ENCODE assay signal across 23 cellular contexts in the genomic region with DNA sequence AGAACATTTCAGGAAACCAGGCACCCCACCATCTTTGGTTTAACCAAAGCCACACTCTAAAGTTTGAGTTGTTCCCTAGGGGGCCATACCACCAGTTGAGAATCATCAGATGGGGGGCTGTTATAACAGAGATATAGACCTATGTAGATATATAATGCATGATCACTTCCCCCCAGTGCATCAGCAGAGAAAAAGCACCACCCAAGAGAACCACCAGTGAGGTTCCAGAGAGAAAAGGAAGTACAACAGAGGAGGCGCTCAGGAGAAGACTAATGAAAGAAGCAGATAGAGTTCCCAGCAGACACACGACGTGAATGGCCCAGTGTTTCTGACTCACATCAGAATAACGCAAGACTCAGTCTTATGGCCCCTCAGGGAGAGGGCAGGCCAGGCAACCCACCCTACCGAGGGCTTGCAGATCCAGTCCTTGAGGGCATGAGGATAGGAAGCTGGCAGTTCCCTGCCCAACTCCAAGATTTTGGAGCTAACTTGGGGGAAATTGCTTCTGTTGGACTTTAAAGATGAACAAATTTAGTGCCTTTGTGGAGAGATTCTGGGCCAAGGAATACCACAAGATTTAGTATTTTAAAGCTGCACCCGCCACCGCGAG. TPM values are rescaled to one million over a fixed set of nuclear protein-coding genes. Genes with fewer than 3 reads are reported as not detected.
"Had no signal": no experiment of that assay in that cellular context is flagged by ENCODE, and none has a peak within 500 bp of the region (broad histone marks: within the 10 kb centered on the region; RNA-seq: fewer than 3 reads in every experiment).

No MANE protein-coding gene starts in this region.

- H3K27ac Mint-ChIP-seq: activated CD4-positive, alpha-beta T cell treated with anti-CD3 and anti-CD28 coated beads for 36 hours; activated naive CD8-positive, alpha-beta T cell treated with anti-CD3 and anti-CD28 coated beads for 36 hours; activated T-helper 17 cell treated with anti-CD3 and anti-CD28 coated beads, Interleukin-2, amount 50 U/mL, for 72 hours; dendritic cell treated with granulocyte-macrophage colony-stimulating factor and Interleukin-4, amounts not matched to agents 40 ng/mL and 50 ng/mL, for 4 days; natural killer cell; stimulated activated memory B cell treated with anti-CD40 and anti-IgM and Interleukin-4, amounts not matched to agents 10 μg/mL and 1 μg/mL and 100 μg/mL, for 72 hours; T-helper 2 cell treated with Interferon-gamma antibody and Interleukin-4, amounts not matched to agents 5 μg/mL and 100 μg/mL, for 36 hours; WTC11 had no signal

- H2AFZ ChIP-seq: hepatocyte had no signal

- H3K4me3 Mint-ChIP-seq: activated CD4-positive, alpha-beta T cell treated with anti-CD3 and anti-CD28 coated beads for 36 hours; activated naive CD8-positive, alpha-beta T cell treated with anti-CD3 and anti-CD28 coated beads for 36 hours; activated T-helper 17 cell treated with anti-CD3 and anti-CD28 coated beads, Interleukin-2, amount 50 U/mL, for 72 hours; dendritic cell treated with granulocyte-macrophage colony-stimulating factor and Interleukin-4, amounts not matched to agents 40 ng/mL and 50 ng/mL, for 4 days; natural killer cell; stimulated activated memory B cell treated with anti-CD40 and anti-IgM and Interleukin-4, amounts not matched to agents 10 μg/mL and 1 μg/mL and 100 μg/mL, for 72 hours; T-helper 2 cell treated with Interferon-gamma antibody and Interleukin-4, amounts not matched to agents 5 μg/mL and 100 μg/mL, for 36 hours; WTC11 had no signal

- H3K4me1 Mint-ChIP-seq: activated CD4-positive, alpha-beta T cell treated with anti-CD3 and anti-CD28 coated beads for 36 hours; activated naive CD8-positive, alpha-beta T cell treated with anti-CD3 and anti-CD28 coated beads for 36 hours; activated T-helper 17 cell treated with anti-CD3 and anti-CD28 coated beads, Interleukin-2, amount 50 U/mL, for 72 hours; natural killer cell; stimulated activated memory B cell treated with anti-CD40 and anti-IgM and Interleukin-4, amounts not matched to agents 10 μg/mL and 1 μg/mL and 100 μg/mL, for 72 hours; WTC11 had no signal

- H3K9me3 Mint-ChIP-seq: stimulated activated memory B cell treated with anti-CD40 and anti-IgM and Interleukin-4, amounts not matched to agents 10 μg/mL and 1 μg/mL and 100 μg/mL, for 72 hours; T-helper 2 cell treated with Interferon-gamma antibody and Interleukin-4, amounts not matched to agents 5 μg/mL and 100 μg/mL, for 36 hours had no signal

- H3K27me3 ChIP-seq: cardiac muscle cell, hepatocyte, testis, upper lobe of left lung had no signal

- DNase-seq: activated CD4-positive, alpha-beta T cell treated with anti-CD3 and anti-CD28 coated beads for 36 hours; activated CD4-positive, alpha-beta T cell treated with anti-CD3 and anti-CD28 coated beads, Interleukin-2, amount 50 U/mL, for 48 hours; activated naive CD4-positive, alpha-beta T cell; activated naive CD8-positive, alpha-beta T cell treated with anti-CD3 and anti-CD28 coated beads for 36 hours; amniotic stem cell; effector memory CD4-positive, alpha-beta T cell; natural killer cell; posterior cingulate gyrus; spleen; stimulated activated CD4-positive, alpha-beta T cell treated with anti-CD3 and anti-CD28 coated beads, Interleukin-4, amount 100 ng/mL, for 4 hours; testis; upper lobe of left lung had no signal

- H3K4me1 ChIP-seq: spleen, testis, upper lobe of left lung had no signal

- H3K36me3 ChIP-seq: cardiac muscle cell, spleen, upper lobe of left lung had no signal

- H3K27ac ChIP-seq: cardiac muscle cell, hepatocyte, spleen, testis, upper lobe of left lung had no signal

- H3K36me3 Mint-ChIP-seq: activated naive CD8-positive, alpha-beta T cell treated with anti-CD3 and anti-CD28 coated beads for 36 hours; natural killer cell; stimulated activated memory B cell treated with anti-CD40 and anti-IgM and Interleukin-4, amounts not matched to agents 10 μg/mL and 1 μg/mL and 100 μg/mL, for 72 hours had no signal

- H3K4me2 ChIP-seq: hepatocyte had no signal

- H3K4me3 ChIP-seq: cardiac muscle cell, hepatocyte, spleen, testis, upper lobe of left lung had no signal

- H3K79me2 ChIP-seq: hepatocyte had no signal

- H3K9me3 ChIP-seq: testis, upper lobe of left lung had no signal

RNA-seq across cellular contexts. Expression of gene AIPL1, which starts 53.3 kb away (rescaled TPM):
- total RNA-seq: activated CD4-positive, alpha-beta T cell treated with anti-CD3 and anti-CD28 coated beads for 36 hours; activated naive CD8-positive, alpha-beta T cell treated with anti-CD3 and anti-CD28 coated beads for 36 hours; activated T-helper 17 cell treated with anti-CD3 and anti-CD28 coated beads, Interleukin-2, amount 50 U/mL, for 72 hours; cardiac muscle cell; chondrocyte; glomerular endothelial cell; hepatocyte; lower leg skin; natural killer cell; renal cortical epithelial cell; upper lobe of left lung had no signal
- polyA plus RNA-seq: cardiac muscle cell, hepatocyte had no signal
